ENCODE assay signal across 13 cellular contexts in the genomic region with DNA sequence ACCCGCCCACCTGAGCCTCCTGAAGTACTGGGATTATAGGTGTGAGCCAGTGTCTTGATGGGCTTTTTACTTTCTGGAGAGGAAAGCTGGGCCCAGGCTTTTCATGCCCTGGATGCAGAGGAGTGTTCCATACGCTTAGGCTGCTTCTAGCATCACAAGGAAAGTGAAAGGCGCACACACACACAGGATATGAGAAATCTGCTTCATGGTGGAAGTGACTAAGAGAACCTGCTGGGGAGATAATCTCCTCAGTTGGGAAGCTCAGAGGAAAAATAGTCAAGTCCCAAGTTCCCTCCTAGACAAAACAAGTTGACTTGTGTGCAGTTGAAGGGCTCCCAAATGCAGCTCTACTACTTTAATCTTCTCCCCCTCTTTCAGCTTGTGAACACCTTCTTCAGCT. TPM values are rescaled to one million over a fixed set of nuclear protein-coding genes. Genes with fewer than 3 reads are reported as not detected.
DNase-seq lines count a peak whose midpoint lies in the region; ATAC-seq and TF ChIP-seq lines count a peak whose summit lies in the region.
"Had no signal": no experiment of that assay in that cellular context is flagged by ENCODE, and none has a peak within 500 bp of the region (broad histone marks: within the 10 kb centered on the region; RNA-seq: fewer than 3 reads in every experiment).

No MANE protein-coding gene starts in this region.

- POLR2A ChIA-PET in Panc1 (lab: Charles Lee), result interaction anchor here (0.6 to 0.7 kb wide), 2 partner anchors 59 to 65 kb away, joined by 3 read pairs; no protein-coding TSS in a partner anchor

- no peaks in the 10 kb centered on the region for H3K9me3 Mint-ChIP-seq in activated naive CD4-positive, alpha-beta T cell treated with anti-CD3 and anti-CD28 coated beads for 36 hours
- no peaks in the 10 kb centered on the region for H3K9me3 Mint-ChIP-seq in activated naive CD4-positive, alpha-beta T cell treated with anti-CD3 and anti-CD28 coated beads, Interleukin-2, amount 10 ng/mL, durations not matched to agents 7 days and 5 days
- no peaks in the 10 kb centered on the region for H3K9me3 Mint-ChIP-seq in central memory CD8-positive, alpha-beta T cell
- H3K9me3 Mint-ChIP-seq in stimulated activated memory B cell treated with anti-CD40 and anti-IgM and Interleukin-4, amounts not matched to agents 10 μg/mL and 1 μg/mL and 100 μg/mL, for 72 hours, result no peaks in the 10 kb centered on the region

- peaks cover 23% of the 10 kb centered on the region for H3K4me1 ChIP-seq in Panc1 (ENCODE audit: control insufficient read depth, insufficient read depth, low read length)

- H3K4me1 Mint-ChIP-seq in activated naive CD4-positive, alpha-beta T cell treated with anti-CD3 and anti-CD28 coated beads for 36 hours (ENCODE audit: low read depth), result peaks cover 40% of the 10 kb centered on the region
- H3K4me1 Mint-ChIP-seq in activated naive CD4-positive, alpha-beta T cell treated with anti-CD3 and anti-CD28 coated beads, Interleukin-2, amount 10 ng/mL, durations not matched to agents 7 days and 5 days, result peaks cover 40% of the 10 kb centered on the region
- H3K4me1 Mint-ChIP-seq in central memory CD8-positive, alpha-beta T cell, result peaks cover 44% of the 10 kb centered on the region
- peaks cover 31% of the 10 kb centered on the region for H3K4me1 Mint-ChIP-seq in stimulated activated memory B cell treated with anti-CD40 and anti-IgM and Interleukin-4, amounts not matched to agents 10 μg/mL and 1 μg/mL and 100 μg/mL, for 72 hours

- no peaks in the 10 kb centered on the region for H3K27me3 Mint-ChIP-seq in activated naive CD4-positive, alpha-beta T cell treated with anti-CD3 and anti-CD28 coated beads for 36 hours (ENCODE audit: low read depth)
- H3K27me3 Mint-ChIP-seq in activated naive CD4-positive, alpha-beta T cell treated with anti-CD3 and anti-CD28 coated beads, Interleukin-2, amount 10 ng/mL, durations not matched to agents 7 days and 5 days, result no peaks in the 10 kb centered on the region
- H3K27me3 Mint-ChIP-seq in central memory CD8-positive, alpha-beta T cell, result no peaks in the 10 kb centered on the region
- no peaks in the 10 kb centered on the region for H3K27me3 Mint-ChIP-seq in stimulated activated memory B cell treated with anti-CD40 and anti-IgM and Interleukin-4, amounts not matched to agents 10 μg/mL and 1 μg/mL and 100 μg/mL, for 72 hours

- peak overlapping the region; percentile 98 for H3K27ac ChIP-seq in Panc1 (ENCODE audit: low read length)
- H3K27ac ChIP-seq: right atrium auricular region had no signal

- H3K27ac Mint-ChIP-seq in activated naive CD4-positive, alpha-beta T cell treated with anti-CD3 and anti-CD28 coated beads for 36 hours, result no peak overlapping the region
- no peak overlapping the region for H3K27ac Mint-ChIP-seq in activated naive CD4-positive, alpha-beta T cell treated with anti-CD3 and anti-CD28 coated beads, Interleukin-2, amount 10 ng/mL, durations not matched to agents 7 days and 5 days
- H3K27ac Mint-ChIP-seq in central memory CD8-positive, alpha-beta T cell (ENCODE audit: low read depth), result peak overlapping the region; percentile 92
- no peak overlapping the region for H3K27ac Mint-ChIP-seq in stimulated activated memory B cell treated with anti-CD40 and anti-IgM and Interleukin-4, amounts not matched to agents 10 μg/mL and 1 μg/mL and 100 μg/mL, for 72 hours

- no peaks in the 10 kb centered on the region for H3K9me3 ChIP-seq in Panc1 (ENCODE audit: control insufficient read depth, insufficient read depth, low read depth, low read length)
- H3K9me3 ChIP-seq: right atrium auricular region had no signal

- in situ Hi-C loops in Panc1 (cut with HindIII; ENCODE audit: low pct_unique_long_range_greater_than_20kb, low sequenced_read_pairs), result no loop called here

- peaks cover 45% of the 10 kb centered on the region for H3K36me3 Mint-ChIP-seq in activated naive CD4-positive, alpha-beta T cell treated with anti-CD3 and anti-CD28 coated beads for 36 hours (ENCODE audit: low read depth)
- peaks cover 29% of the 10 kb centered on the region for H3K36me3 Mint-ChIP-seq in activated naive CD4-positive, alpha-beta T cell treated with anti-CD3 and anti-CD28 coated beads, Interleukin-2, amount 10 ng/mL, durations not matched to agents 7 days and 5 days
- peaks cover 45% of the 10 kb centered on the region for H3K36me3 Mint-ChIP-seq in central memory CD8-positive, alpha-beta T cell (ENCODE audit: insufficient read depth)
- peaks cover 22% of the 10 kb centered on the region for H3K36me3 Mint-ChIP-seq in stimulated activated memory B cell treated with anti-CD40 and anti-IgM and Interleukin-4, amounts not matched to agents 10 μg/mL and 1 μg/mL and 100 μg/mL, for 72 hours

- H3K4me3 ChIP-seq in Panc1 (ENCODE audit: low read depth in 2 of 2, low read length in 2 of 2), result no peak overlapping the region; a peak in 1 of 4 replicates
- H3K4me3 ChIP-seq: right atrium auricular region had no signal

- no peak for TF ChIP-seq CTCF in Panc1 (IDR thresholded peaks at IDR 0.05)

- no TSS peak for BruUV-seq in Panc1 (replicated peaks; lab: Mats Ljungman, UMichigan)

- no peak for ATAC-seq in Panc1
- no peak for ATAC-seq in central memory CD8-positive, alpha-beta T cell (replicated peaks; ENCODE audit: extremely low read depth, poor library complexity, severe bottlenecking)
- no peak for ATAC-seq in stimulated activated memory B cell treated with anti-CD40 and anti-IgM and Interleukin-4, amounts not matched to agents 10 μg/mL and 1 μg/mL and 100 μg/mL, for 72 hours
- no peak for ATAC-seq in HG03469 (IDR thresholded peaks at IDR 0.05; ENCODE audit: unreplicated experiment)

- H3K27me3 ChIP-seq in Panc1 (ENCODE audit: control insufficient read depth, insufficient read depth, low read length), result no peaks in the 10 kb centered on the region
- H3K27me3 ChIP-seq: right atrium auricular region had no signal

- peak overlapping the region; percentile 99 for H3K4me3 Mint-ChIP-seq in activated naive CD4-positive, alpha-beta T cell treated with anti-CD3 and anti-CD28 coated beads for 36 hours
- no peak overlapping the region for H3K4me3 Mint-ChIP-seq in activated naive CD4-positive, alpha-beta T cell treated with anti-CD3 and anti-CD28 coated beads, Interleukin-2, amount 10 ng/mL, durations not matched to agents 7 days and 5 days
- H3K4me3 Mint-ChIP-seq in central memory CD8-positive, alpha-beta T cell, result peak overlapping the region; percentile 87
- H3K4me3 Mint-ChIP-seq in stimulated activated memory B cell treated with anti-CD40 and anti-IgM and Interleukin-4, amounts not matched to agents 10 μg/mL and 1 μg/mL and 100 μg/mL, for 72 hours, result peak overlapping the region; percentile 96

- peak; percentile 35 for DNase-seq in activated naive CD4-positive, alpha-beta T cell treated with anti-CD3 and anti-CD28 coated beads for 36 hours
- no peak for DNase-seq in activated naive CD4-positive, alpha-beta T cell treated with anti-CD3 and anti-CD28 coated beads, Interleukin-2, amount 10 ng/mL, durations not matched to agents 7 days and 5 days
- no peak for DNase-seq in Panc1 (ENCODE audit: low read depth, low spot score)
- no peak for DNase-seq in central memory CD8-positive, alpha-beta T cell (ENCODE audit: low spot score in 2 of 2)
- no peak for DNase-seq in NCI-H2107 treated with DMSO at 0.1 percent for 48 hours (lab: John Stamatoyannopoulos, UW; ENCODE audit: unreplicated experiment)
- no peak for DNase-seq in mucosa of gallbladder (ENCODE audit: low spot score)
- DNase-seq: activated CD8-positive, alpha-beta memory T cell treated with anti-CD3 and anti-CD28 coated beads, Interleukin-2, amount 50 U/mL, for 48 hours; H7; NCI-H526 treated with DMSO at 0.1 percent for 48 hours had no signal

- peaks cover 37% of the 10 kb centered on the region for H3K36me3 ChIP-seq in Panc1 (ENCODE audit: control insufficient read depth, insufficient read depth, low read length)

- CTCF ChIA-PET in activated naive CD4-positive, alpha-beta T cell treated with anti-CD3 and anti-CD28 coated beads for 36 hours (lab: Charles Lee), result no interaction called here
- CTCF ChIA-PET in activated naive CD4-positive, alpha-beta T cell treated with anti-CD3 and anti-CD28 coated beads, Interleukin-2, amount 10 ng/mL, durations not matched to agents 7 days and 5 days (lab: Charles Lee), result interaction anchor here (0.8 kb wide), 1 partner anchor 9 kb away, joined by 4 read pairs; a partner anchor contains a TSS
- CTCF ChIA-PET in Panc1 (lab: Charles Lee), result no interaction called here

- intact Hi-C loops in activated naive CD4-positive, alpha-beta T cell treated with anti-CD3 and anti-CD28 coated beads for 36 hours (cut with micrococcal nuclease), result loop anchor here (5.0 kb wide), 1 partner anchor 69 kb away; a partner anchor contains a TSS
- intact Hi-C loops in Panc1 (cut with micrococcal nuclease; ENCODE audit: unreplicated experiment), result no loop called here

RNA-seq across cellular contexts. Expression of a gene that starts 2.2 kb away (rescaled TPM):
- total RNA-seq in activated naive CD4-positive, alpha-beta T cell treated with anti-CD3 and anti-CD28 coated beads for 36 hours, result 10 to 100 TPM; 75.3 to 78.1 TPM
- total RNA-seq in Panc1 (2021; ENCODE audit: unreplicated experiment), result 161 TPM
- 340 TPM for polyA plus RNA-seq in Panc1 (2012; ENCODE audit: insufficient read length)
- total RNA-seq in mucosa of gallbladder, result 70.8 TPM

RNA-seq across cellular contexts. Expression of a gene that starts 9.9 kb away (rescaled TPM):
- total RNA-seq in activated naive CD4-positive, alpha-beta T cell treated with anti-CD3 and anti-CD28 coated beads for 36 hours, result not detected
- total RNA-seq in Panc1 (2021; ENCODE audit: unreplicated experiment), result 5.2 TPM
- polyA plus RNA-seq in Panc1 (2012; ENCODE audit: insufficient read length), result 19.3 TPM
- total RNA-seq in mucosa of gallbladder, result 98.9 TPM
- total RNA-seq: dermis microvascular lymphatic vessel endothelial cell, H7 had no signal

RNA-seq across cellular contexts. Expression of a gene that starts 23.4 kb away (rescaled TPM):
- 1 to 10 TPM; 7.9 to 8.5 TPM for total RNA-seq in activated naive CD4-positive, alpha-beta T cell treated with anti-CD3 and anti-CD28 coated beads for 36 hours
- 29.7 TPM for total RNA-seq in Panc1 (2021; ENCODE audit: unreplicated experiment)
- polyA plus RNA-seq in Panc1 (2012; ENCODE audit: insufficient read length), result 32.1 TPM
- 13.7 TPM for total RNA-seq in mucosa of gallbladder

RNA-seq across cellular contexts. Expression of a gene that starts 33.6 kb away (rescaled TPM):
- total RNA-seq in activated naive CD4-positive, alpha-beta T cell treated with anti-CD3 and anti-CD28 coated beads for 36 hours, result 10 to 100 TPM; 19.8 to 20.7 TPM
- total RNA-seq in Panc1 (2021; ENCODE audit: unreplicated experiment) (41.9 TPM), mucosa of gallbladder (31.5 TPM)
- polyA plus RNA-seq in Panc1 (2012; ENCODE audit: insufficient read length), result 51.1 TPM

RNA-seq across cellular contexts. Expression of a gene that starts 36.6 kb away (rescaled TPM):
- under 1 TPM; 0.24 to 0.25 TPM for total RNA-seq in activated naive CD4-positive, alpha-beta T cell treated with anti-CD3 and anti-CD28 coated beads for 36 hours
- total RNA-seq in Panc1 (2021; ENCODE audit: unreplicated experiment), result 3.2 TPM
- 3.8 TPM for polyA plus RNA-seq in Panc1 (2012; ENCODE audit: insufficient read length)
- total RNA-seq in mucosa of gallbladder, result 20.8 TPM
- total RNA-seq: dermis microvascular lymphatic vessel endothelial cell had no signal

Comparison
In these comparisons a context has a peak if more than half of its experiments do, and no peak if none do; other contexts are left out.
1. RNA of a gene that starts 9.9 kb away (total RNA-seq): 98.9 TPM in mucosa of gallbladder (single experiment); 5.2 TPM in Panc1 (single experiment) and not detected in activated naive CD4-positive, alpha-beta T cell treated with anti-CD3 and anti-CD28 coated beads for 36 hours; every median in the first group is over 10 times any median in the second.